1 cellular context compared by ENCODE assay signal in the genomic region with DNA sequence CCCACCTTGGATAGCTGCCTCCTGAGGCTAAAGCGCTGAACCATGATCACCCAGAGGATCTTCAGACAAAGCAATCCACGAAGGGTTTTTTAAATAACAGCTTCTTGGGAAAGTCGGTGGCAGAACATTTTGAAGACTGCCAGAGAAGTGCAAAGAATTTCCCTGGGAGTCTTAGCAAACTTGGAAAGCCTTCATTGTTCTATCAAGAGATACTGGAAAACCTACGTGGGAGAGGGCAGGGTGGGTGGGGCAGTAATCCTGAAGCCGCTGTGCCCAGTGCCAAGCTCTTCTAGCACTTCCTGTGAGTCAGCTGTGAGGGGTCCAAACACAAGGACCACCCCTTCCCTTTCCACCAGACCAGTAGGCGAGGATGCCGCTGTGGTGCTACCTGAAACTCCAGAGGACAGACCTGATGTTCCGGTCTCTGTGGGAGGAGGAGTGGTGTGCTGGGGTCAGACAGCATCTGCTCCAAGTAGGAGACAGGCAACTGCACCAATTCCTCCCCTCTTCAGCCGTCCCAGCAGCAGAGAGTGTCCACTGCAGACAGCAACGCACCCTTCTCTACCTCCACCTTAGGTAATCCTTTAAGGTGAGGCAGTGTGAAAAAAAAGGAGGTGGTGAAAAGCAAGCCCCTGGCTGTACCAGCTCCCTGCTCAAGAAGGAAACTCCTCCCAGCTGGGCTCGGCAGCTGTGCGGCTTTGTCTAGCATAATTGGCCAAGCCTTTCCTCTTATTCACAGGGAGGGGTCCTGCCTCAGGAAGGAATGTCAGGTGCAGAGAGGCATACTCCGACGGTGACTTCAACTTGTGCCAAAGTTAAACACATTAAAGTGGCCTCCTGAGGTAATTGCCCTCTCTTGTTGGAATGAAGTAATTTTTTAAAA.
TF ChIP-seq lines count a peak whose summit lies in the region.

No MANE protein-coding gene starts in this region.

TF ChIP-seq in GM23338, 12 proteins besides CTCF, POLR2A, EP300 and RAD21 (continued from another document):
- TF ChIP-seq, protein P1, sequence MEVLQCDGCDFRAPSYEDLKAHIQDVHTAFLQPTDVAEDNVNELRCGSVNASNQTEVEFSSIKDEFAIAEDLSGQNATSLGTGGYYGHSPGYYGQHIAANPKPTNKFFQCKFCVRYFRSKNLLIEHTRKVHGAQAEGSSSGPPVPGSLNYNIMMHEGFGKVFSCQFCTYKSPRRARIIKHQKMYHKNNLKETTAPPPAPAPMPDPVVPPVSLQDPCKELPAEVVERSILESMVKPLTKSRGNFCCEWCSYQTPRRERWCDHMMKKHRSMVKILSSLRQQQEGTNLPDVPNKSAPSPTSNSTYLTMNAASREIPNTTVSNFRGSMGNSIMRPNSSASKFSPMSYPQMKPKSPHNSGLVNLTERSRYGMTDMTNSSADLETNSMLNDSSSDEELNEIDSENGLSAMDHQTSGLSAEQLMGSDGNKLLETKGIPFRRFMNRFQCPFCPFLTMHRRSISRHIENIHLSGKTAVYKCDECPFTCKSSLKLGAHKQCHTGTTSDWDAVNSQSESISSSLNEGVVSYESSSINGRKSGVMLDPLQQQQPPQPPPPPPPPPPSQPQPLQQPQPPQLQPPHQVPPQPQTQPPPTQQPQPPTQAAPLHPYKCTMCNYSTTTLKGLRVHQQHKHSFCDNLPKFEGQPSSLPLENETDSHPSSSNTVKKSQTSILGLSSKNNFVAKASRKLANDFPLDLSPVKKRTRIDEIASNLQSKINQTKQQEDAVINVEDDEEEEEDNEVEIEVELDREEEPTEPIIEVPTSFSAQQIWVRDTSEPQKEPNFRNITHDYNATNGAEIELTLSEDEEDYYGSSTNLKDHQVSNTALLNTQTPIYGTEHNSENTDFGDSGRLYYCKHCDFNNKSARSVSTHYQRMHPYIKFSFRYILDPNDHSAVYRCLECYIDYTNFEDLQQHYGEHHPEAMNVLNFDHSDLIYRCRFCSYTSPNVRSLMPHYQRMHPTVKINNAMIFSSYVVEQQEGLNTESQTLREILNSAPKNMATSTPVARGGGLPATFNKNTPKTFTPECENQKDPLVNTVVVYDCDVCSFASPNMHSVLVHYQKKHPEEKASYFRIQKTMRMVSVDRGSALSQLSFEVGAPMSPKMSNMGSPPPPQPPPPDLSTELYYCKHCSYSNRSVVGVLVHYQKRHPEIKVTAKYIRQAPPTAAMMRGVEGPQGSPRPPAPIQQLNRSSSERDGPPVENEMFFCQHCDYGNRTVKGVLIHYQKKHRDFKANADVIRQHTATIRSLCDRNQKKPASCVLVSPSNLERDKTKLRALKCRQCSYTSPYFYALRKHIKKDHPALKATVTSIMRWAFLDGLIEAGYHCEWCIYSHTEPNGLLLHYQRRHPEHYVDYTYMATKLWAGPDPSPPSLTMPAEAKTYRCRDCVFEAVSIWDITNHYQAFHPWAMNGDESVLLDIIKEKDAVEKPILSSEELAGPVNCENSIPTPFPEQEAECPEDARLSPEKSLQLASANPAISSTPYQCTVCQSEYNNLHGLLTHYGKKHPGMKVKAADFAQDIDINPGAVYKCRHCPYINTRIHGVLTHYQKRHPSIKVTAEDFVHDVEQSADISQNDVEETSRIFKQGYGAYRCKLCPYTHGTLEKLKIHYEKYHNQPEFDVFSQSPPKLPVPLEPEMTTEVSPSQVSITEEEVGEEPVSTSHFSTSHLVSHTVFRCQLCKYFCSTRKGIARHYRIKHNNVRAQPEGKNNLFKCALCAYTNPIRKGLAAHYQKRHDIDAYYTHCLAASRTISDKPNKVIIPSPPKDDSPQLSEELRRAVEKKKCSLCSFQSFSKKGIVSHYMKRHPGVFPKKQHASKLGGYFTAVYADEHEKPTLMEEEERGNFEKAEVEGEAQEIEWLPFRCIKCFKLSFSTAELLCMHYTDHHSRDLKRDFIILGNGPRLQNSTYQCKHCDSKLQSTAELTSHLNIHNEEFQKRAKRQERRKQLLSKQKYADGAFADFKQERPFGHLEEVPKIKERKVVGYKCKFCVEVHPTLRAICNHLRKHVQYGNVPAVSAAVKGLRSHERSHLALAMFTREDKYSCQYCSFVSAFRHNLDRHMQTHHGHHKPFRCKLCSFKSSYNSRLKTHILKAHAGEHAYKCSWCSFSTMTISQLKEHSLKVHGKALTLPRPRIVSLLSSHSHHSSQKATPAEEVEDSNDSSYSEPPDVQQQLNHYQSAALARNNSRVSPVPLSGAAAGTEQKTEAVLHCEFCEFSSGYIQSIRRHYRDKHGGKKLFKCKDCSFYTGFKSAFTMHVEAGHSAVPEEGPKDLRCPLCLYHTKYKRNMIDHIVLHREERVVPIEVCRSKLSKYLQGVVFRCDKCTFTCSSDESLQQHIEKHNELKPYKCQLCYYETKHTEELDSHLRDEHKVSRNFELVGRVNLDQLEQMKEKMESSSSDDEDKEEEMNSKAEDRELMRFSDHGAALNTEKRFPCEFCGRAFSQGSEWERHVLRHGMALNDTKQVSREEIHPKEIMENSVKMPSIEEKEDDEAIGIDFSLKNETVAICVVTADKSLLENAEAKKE (CRISPR knock-in tag; IDR thresholded peaks at IDR 0.05), result no peak; the same call in 1 of the 2 replicates
- TF ChIP-seq STAT1 (IDR thresholded peaks at IDR 0.05; ENCODE audit: unreplicated experiment) (no peak), ZNF114 (CRISPR knock-in tag; IDR thresholded peaks at IDR 0.05) (no peak)
